10 cellular contexts compared by ENCODE assay signal in genomic region chr1:42466030-42466429, GRCh38. TPM values are rescaled to one million over a fixed set of nuclear protein-coding genes. Genes with fewer than 3 reads are reported as not detected.
"Had no signal": no experiment of that assay in that cellular context is flagged by ENCODE, and none has a peak within 500 bp of the region (broad histone marks: within the 10 kb centered on the region; RNA-seq: fewer than 3 reads in every experiment).

No MANE protein-coding gene starts in this region.

- H3K4me2 ChIP-seq: GM23338 had no signal

- H3K4me3 ChIP-seq: GM23338, K562 had no signal

- H2AFZ ChIP-seq: GM23338 had no signal

- FAIRE-seq: H1, H54, K562 had no signal

- H3K9me3 Mint-ChIP-seq: GM23338, H9 had no signal

- H3K4me3 Mint-ChIP-seq: GM23338, H9 had no signal

- ATAC-seq: GM23338, K562 had no signal

- DNase-seq: H9, HCEC 1CT, IMR-90, KG1 had no signal

- H3K27ac ChIP-seq: HL-60 had no signal

- H3K27ac Mint-ChIP-seq: GM23338, H9 had no signal

RNA-seq across cellular contexts. Expression of gene ZMYND12, which starts 10.2 kb away (rescaled TPM):
- total RNA-seq: H1, HT1080, K562 had no signal
- polyA plus RNA-seq: K562 had no signal
